ENCODE assay signal across 1 cellular context in the genomic region with DNA sequence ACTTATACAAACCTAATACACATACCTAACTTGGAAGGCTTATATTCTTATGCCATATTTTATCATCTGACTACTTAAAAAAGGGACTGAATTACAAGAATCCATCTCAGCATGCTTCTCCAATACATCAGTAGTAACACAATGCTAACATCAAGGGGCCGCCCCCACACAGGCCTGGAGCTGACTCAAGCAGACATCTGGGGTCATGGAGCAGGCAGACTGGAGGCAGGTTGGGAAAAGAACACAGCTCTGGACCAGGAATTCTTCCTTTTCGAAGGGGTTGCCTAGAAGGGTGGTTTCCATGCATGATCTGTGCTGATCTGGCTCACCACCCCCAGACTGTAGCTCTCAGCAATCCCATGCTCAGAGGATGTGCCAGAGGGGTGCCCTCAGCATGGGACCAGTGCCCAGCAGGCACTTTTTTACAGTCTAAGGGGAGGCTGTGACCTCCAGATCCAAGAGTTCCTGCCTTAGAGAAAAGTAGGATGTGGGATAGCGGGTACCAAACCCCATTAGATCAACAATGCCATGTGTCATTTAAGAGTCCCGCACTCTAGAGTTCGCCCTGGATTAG.
TF ChIP-seq lines count a peak whose summit lies in the region.

No MANE protein-coding gene starts in this region.

TF ChIP-seq in IMR-90, 13 proteins besides CTCF, POLR2A, EP300 and RAD21 (continued from another document):
- TF ChIP-seq FOS (IDR thresholded peaks at IDR 0.05; ENCODE audit: low read depth, low read length), result 0 out of 2 replicates have a peak, but pooled peaks have one; percentile 18
- peak; percentile 16; the same call in 1 of the 2 replicates for TF ChIP-seq MAFK (IDR thresholded peaks at IDR 0.05; ENCODE audit: low read depth, low read length)
